In the genomic region with DNA sequence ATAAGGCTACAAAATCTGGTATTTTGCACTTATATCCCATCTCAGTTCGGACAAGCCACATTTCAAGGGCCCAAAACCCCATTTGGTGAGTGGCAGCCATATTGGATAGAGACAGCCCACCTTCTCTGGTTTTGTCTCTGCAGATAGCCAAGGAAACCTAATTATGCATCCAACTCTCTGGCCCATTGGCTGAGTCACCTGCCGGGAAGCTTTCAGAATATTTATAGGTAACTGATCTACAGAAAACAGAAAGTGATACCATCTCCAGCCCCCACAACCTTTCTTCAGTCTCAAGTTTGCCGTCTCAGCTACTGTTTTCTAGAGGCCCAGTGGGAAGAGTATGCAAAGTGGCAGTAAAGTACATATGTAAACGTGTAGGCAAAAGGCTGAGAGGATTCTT, we compare ENCODE assay signal across 8 cellular contexts. TPM values are rescaled to one million over a fixed set of nuclear protein-coding genes. Genes with fewer than 3 reads are reported as not detected.
DNase-seq lines count a peak whose midpoint lies in the region; ATAC-seq and TF ChIP-seq lines count a peak whose summit lies in the region.

No MANE protein-coding gene starts in this region.

- peak overlapping the region; percentile 4; the same call in 1 of the 2 replicates for H3K27ac Mint-ChIP-seq in GM23338
- H3K27ac Mint-ChIP-seq in nephron progenitor cell: peak overlapping the region; percentile 2
- H3K27ac Mint-ChIP-seq in osteocyte (ENCODE audit: unreplicated experiment): no peak overlapping the region

- no peak overlapping the region for H3K4me3 Mint-ChIP-seq in GM23338
- no peak overlapping the region for H3K4me3 Mint-ChIP-seq in nephron progenitor cell
- no peak overlapping the region for H3K4me3 Mint-ChIP-seq in osteocyte (ENCODE audit: unreplicated experiment)

- peak overlapping the region; percentile 74 for H2AFZ ChIP-seq in GM23338
- peak overlapping the region; percentile 67; the same call in 1 of the 2 replicates for H2AFZ ChIP-seq in OCI-LY7 (ENCODE audit: low read length)

- H3K27me3 ChIP-seq in GM23338 (ENCODE audit: insufficient read depth) (no peaks in the 10 kb centered on the region), MG63 (no peaks in the 10 kb centered on the region)

- H3K9me2 ChIP-seq in GM23338 (ENCODE audit: insufficient read depth) (peaks cover 3% of the 10 kb centered on the region; the same call in 1 of the 2 replicates), OCI-LY7 (ENCODE audit: insufficient read depth, low read length) (no peaks in the 10 kb centered on the region)

- H3K36me3 Mint-ChIP-seq in GM23338 (ENCODE audit: low read depth) (peaks cover 12% of the 10 kb centered on the region), nephron progenitor cell (ENCODE audit: low read depth) (peaks cover 3% of the 10 kb centered on the region), osteocyte (ENCODE audit: unreplicated experiment) (no peaks in the 10 kb centered on the region)

- no peak for TF ChIP-seq CTCF in GM23338 (conservative IDR thresholded peaks at IDR 0.05; ENCODE audit: low read depth in 2 of 2)
- no peak for TF ChIP-seq CTCF in OCI-LY7 (conservative IDR thresholded peaks at IDR 0.05; ENCODE audit: low read length)
- TF ChIP-seq CTCF in nephron progenitor cell (IDR thresholded peaks at IDR 0.05): no peak
- no peak for TF ChIP-seq CTCF in osteocyte (IDR thresholded peaks at IDR 0.05)

- H3K4me2 ChIP-seq in GM23338: no peak overlapping the region
- peak overlapping the region; percentile 68 for H3K4me2 ChIP-seq in OCI-LY7 (ENCODE audit: low read length)

- ATAC-seq in GM18508 (IDR thresholded peaks at IDR 0.05; ENCODE audit: insufficient read depth, unreplicated experiment) (peak; percentile 90), GM23338 (peak; percentile 50)

- H3K4me1 Mint-ChIP-seq in GM23338 (peaks cover 14% of the 10 kb centered on the region; the same call in 2 of the 3 replicates), nephron progenitor cell (peaks cover 12% of the 10 kb centered on the region), osteocyte (ENCODE audit: unreplicated experiment) (no peaks in the 10 kb centered on the region)

- H3K4me3 ChIP-seq in GM23338 (no peak overlapping the region), OCI-LY7 (ENCODE audit: low read depth, low read length, poor library complexity, severe bottlenecking) (peak overlapping the region; percentile 39), MG63 (no peak overlapping the region)

- no peak for TF ChIP-seq POLR2A in erythroblast (IDR thresholded peaks at IDR 0.05; ENCODE audit: low read length)

- H3K9me3 Mint-ChIP-seq in GM23338: peaks cover 20% of the 10 kb centered on the region
- H3K9me3 Mint-ChIP-seq in nephron progenitor cell: peaks cover 17% of the 10 kb centered on the region
- H3K9me3 Mint-ChIP-seq in osteocyte (ENCODE audit: unreplicated experiment): no peaks in the 10 kb centered on the region

- POLR2A ChIA-PET in OCI-LY7 (lab: Charles Lee): interaction anchor here (0.7 to 1.4 kb wide), 6 partner anchors 9 to 676 kb away, joined by 3 to 7 read pairs (median 4); no protein-coding TSS in a partner anchor

- H3K79me2 ChIP-seq in GM23338 (replicated peaks; ENCODE audit: insufficient read depth) (no peaks in the 10 kb centered on the region), OCI-LY7 (ENCODE audit: insufficient read depth, low read depth, low read length) (no peaks in the 10 kb centered on the region)

- BruUV-seq in OCI-LY7 (replicated peaks; lab: Mats Ljungman, UMichigan): no TSS peak

- H3K9me3 ChIP-seq in OCI-LY7 (ENCODE audit: low read length) (peaks cover 4% of the 10 kb centered on the region), MG63 (no peaks in the 10 kb centered on the region)

- H3K27ac ChIP-seq in GM23338 (ENCODE audit: low read depth) (no peak overlapping the region), OCI-LY7 (ENCODE audit: low read depth, low read length, poor library complexity, severe bottlenecking) (peak overlapping the region; percentile 90)

- DNase-seq in GM23338 (ENCODE audit: low spot score) (no peak), OCI-LY7 (ENCODE audit: low spot score) (peak; percentile 87), nephron progenitor cell (no peak), MG63 (no peak), osteocyte (ENCODE audit: extremely low spot score, unreplicated experiment) (no peak), GOT3 (lab: John Stamatoyannopoulos, UW) (no peak), erythroblast (lab: John Stamatoyannopoulos, UW) (no peak)

- no peaks in the 10 kb centered on the region for H3F3A ChIP-seq in GM23338 (replicated peaks; ENCODE audit: low read depth)

- intact Hi-C loops in OCI-LY7 (cut with micrococcal nuclease; ENCODE audit: unreplicated experiment): no loop called here

- H3K36me3 ChIP-seq in GM23338 (ENCODE audit: insufficient read depth) (no peaks in the 10 kb centered on the region), OCI-LY7 (ENCODE audit: insufficient read depth, low read length) (no peaks in the 10 kb centered on the region), MG63 (no peaks in the 10 kb centered on the region)

- peaks cover 8% of the 10 kb centered on the region for H3K27me3 Mint-ChIP-seq in GM23338 (ENCODE audit: insufficient read depth, low read depth, poor library complexity)
- H3K27me3 Mint-ChIP-seq in nephron progenitor cell (ENCODE audit: low read depth, poor library complexity): peaks cover 13% of the 10 kb centered on the region
- peaks cover 11% of the 10 kb centered on the region for H3K27me3 Mint-ChIP-seq in osteocyte (ENCODE audit: unreplicated experiment)

- H4K20me1 ChIP-seq in GM23338 (replicated peaks; ENCODE audit: insufficient read depth) (no peaks in the 10 kb centered on the region), OCI-LY7 (ENCODE audit: insufficient read depth, low read length) (no peaks in the 10 kb centered on the region)

- CTCF ChIA-PET in OCI-LY7 (lab: Charles Lee; ENCODE audit: unreplicated experiment): interaction anchor here (0.6 kb wide), 1 partner anchor 1892 kb away, joined by 3 read pairs; no protein-coding TSS in a partner anchor

- H3K4me1 ChIP-seq in GM23338 (ENCODE audit: insufficient read depth) (no peaks in the 10 kb centered on the region), OCI-LY7 (ENCODE audit: insufficient read depth, low read length, poor library complexity, severe bottlenecking) (peaks cover 75% of the 10 kb centered on the region)

TF ChIP-seq in GM23338, 12 proteins besides CTCF, POLR2A, EP300 and RAD21 (continues in another document):
- TF ChIP-seq CREB1 (CRISPR knock-in tag; IDR thresholded peaks at IDR 0.05; ENCODE audit: low read depth): no peak
- TF ChIP-seq ZNF114 (CRISPR knock-in tag; IDR thresholded peaks at IDR 0.05): no peak
- no peak for TF ChIP-seq ZNF331 (CRISPR knock-in tag; IDR thresholded peaks at IDR 0.05; ENCODE audit: low read depth)

RNA-seq across cellular contexts. Expression of gene PPP1CC, which starts 33.7 kb away (rescaled TPM):
- total RNA-seq in GM23338 (2014; rRNA removed; shearing (Covaris generic)): 501 and 577 TPM in 2 replicates
- polyA plus RNA-seq in GM23338 (2016; fragmentation: Nextera tagmentation; extraction: Ambion mirVana): 272 and 276 TPM in 2 replicates
- total RNA-seq in OCI-LY7 (2014; rRNA removed; shearing (Covaris generic)): 140 and 146 TPM in 2 replicates
- total RNA-seq in OCI-LY7 (2022) (264 and 275 TPM in 2 replicates), osteocyte (99.0 and 102 TPM in 2 replicates)
- total RNA-seq in MG63 (2014; rRNA removed; shearing (Covaris generic); ENCODE audit: low replicate concordance): 118 and 155 TPM in 2 replicates
